8 cellular contexts compared by ENCODE assay signal in the genomic region with DNA sequence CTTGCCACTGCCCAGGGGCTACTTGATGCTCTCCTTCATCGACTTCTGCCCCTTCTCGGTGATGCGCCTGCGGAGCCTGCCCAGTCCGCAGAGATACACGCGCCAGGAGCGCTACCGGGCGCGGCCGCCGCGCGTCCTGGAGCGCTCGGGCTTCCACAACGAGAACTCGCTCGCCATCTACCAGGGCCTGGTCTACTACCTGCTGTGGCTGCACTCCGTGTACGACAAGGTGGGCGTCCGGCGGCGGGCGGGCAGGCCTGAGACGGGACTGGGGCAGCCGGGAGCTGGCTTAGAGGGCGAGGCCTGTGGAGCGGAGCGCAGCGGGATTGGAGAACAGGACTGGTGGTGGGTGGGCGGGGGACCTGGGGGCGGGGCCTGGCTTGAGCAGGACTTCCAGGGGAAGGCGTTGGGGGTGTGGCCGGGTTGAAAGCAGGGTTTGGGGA. TPM values are rescaled to one million over a fixed set of nuclear protein-coding genes. Genes with fewer than 3 reads are reported as not detected.
DNase-seq lines count a peak whose midpoint lies in the region; ATAC-seq and TF ChIP-seq lines count a peak whose summit lies in the region.

No MANE protein-coding gene starts in this region.

- peak; percentile 39 to 74 (median 54) for DNase-seq in CD4-positive, alpha-beta memory T cell
- DNase-seq in H7: peak; percentile 99
- peak; percentile 100 for DNase-seq in NCI-H2227 (lab: John Stamatoyannopoulos, UW; ENCODE audit: unreplicated experiment)
- peak; percentile 28 for DNase-seq in activated CD4-positive, alpha-beta T cell treated with anti-CD3 and anti-CD28 coated beads for 1 hour
- DNase-seq in chondrocyte (ENCODE audit: low spot score): no peak
- DNase-seq in kidney tubule cell (ENCODE audit: low spot score): peak; percentile 77
- DNase-seq in stimulated activated CD4-positive, alpha-beta T cell treated with anti-CD3 and anti-CD28 coated beads, Interleukin-15, amount 100 ng/mL, for 24 hours: peak; percentile 89

- H3K27ac Mint-ChIP-seq in CD4-positive, alpha-beta memory T cell: peak overlapping the region in 3 of 7 donors; percentile 37 to 69 (median 55)
- H3K27ac Mint-ChIP-seq in chondrocyte (ENCODE audit: unreplicated experiment): no peak overlapping the region

- CTCF ChIA-PET in CD4-positive, alpha-beta memory T cell (lab: Charles Lee; ENCODE audit: partially characterized antibody): interaction anchor here (1.1 kb wide), 1 partner anchor 13 kb away, joined by 3 read pairs; the partner anchor contains the start of gene PSMD8

- H3K4me1 Mint-ChIP-seq in CD4-positive, alpha-beta memory T cell: peaks cover 0 to 26% (median 13%) of the 10 kb centered on the region in 4 donors
- H3K4me1 Mint-ChIP-seq in chondrocyte (ENCODE audit: low read depth): peaks cover 11% of the 10 kb centered on the region

- no peaks in the 10 kb centered on the region for H3K9me3 ChIP-seq in CD4-positive, alpha-beta memory T cell (ENCODE audit: control insufficient read depth in 1 of 2, low read length in 2 of 2)

- no peaks in the 10 kb centered on the region for H3K9me3 Mint-ChIP-seq in CD4-positive, alpha-beta memory T cell
- no peaks in the 10 kb centered on the region for H3K9me3 Mint-ChIP-seq in chondrocyte (ENCODE audit: low read depth)

- peaks cover 13% of the 10 kb centered on the region for H3K4me1 ChIP-seq in CD4-positive, alpha-beta memory T cell (ENCODE audit: insufficient read depth, low read length)

- intact Hi-C loops in CD4-positive, alpha-beta memory T cell (cut with micrococcal nuclease): loop anchor here (1.0 kb wide), 1 partner anchor 13 kb away; the partner anchor contains the start of gene PSMD8

- no peak for ATAC-seq in HG03432 (IDR thresholded peaks at IDR 0.05; ENCODE audit: unreplicated experiment)

- H3K36me3 ChIP-seq in CD4-positive, alpha-beta memory T cell (ENCODE audit: insufficient read depth, low read length): no peaks in the 10 kb centered on the region
- H3K36me3 ChIP-seq in H7 (replicated peaks; ENCODE audit: control insufficient read depth, insufficient read depth, low read length): no peaks in the 10 kb centered on the region

- H3K27me3 Mint-ChIP-seq in CD4-positive, alpha-beta memory T cell: peaks cover 0 to 7% of the 10 kb centered on the region in 2 donors
- H3K27me3 Mint-ChIP-seq in chondrocyte (ENCODE audit: low read depth): peaks cover 29% of the 10 kb centered on the region

- peak; percentile 38 for TF ChIP-seq CTCF in chondrocyte (IDR thresholded peaks at IDR 0.05)

- H3K36me3 Mint-ChIP-seq in CD4-positive, alpha-beta memory T cell: no peaks in the 10 kb centered on the region
- H3K36me3 Mint-ChIP-seq in chondrocyte (ENCODE audit: low read depth): no peaks in the 10 kb centered on the region

- POLR2A ChIA-PET in CD4-positive, alpha-beta memory T cell (lab: Charles Lee; ENCODE audit: partially characterized antibody): interaction anchor here (0.7 to 3.7 kb wide), 6 partner anchors 8 to 42 kb away, joined by 3 to 28 read pairs (median 3); partner anchors contain the start of genes FAM98C and PSMD8

- H3K4me3 Mint-ChIP-seq in CD4-positive, alpha-beta memory T cell: peak overlapping the region; percentile 80 to 87 (median 86)
- H3K4me3 Mint-ChIP-seq in chondrocyte (ENCODE audit: unreplicated experiment): peak overlapping the region; percentile 78

- no peak overlapping the region for H3K27ac ChIP-seq in CD4-positive, alpha-beta memory T cell (ENCODE audit: low read depth, low read length)

- H3K27me3 ChIP-seq in CD4-positive, alpha-beta memory T cell (ENCODE audit: insufficient read depth, low read length): no peaks in the 10 kb centered on the region
- peaks cover 32% of the 10 kb centered on the region for H3K27me3 ChIP-seq in H7 (ENCODE audit: control insufficient read depth, insufficient read depth, low read length)

- H3K4me3 ChIP-seq in CD4-positive, alpha-beta memory T cell (ENCODE audit: low read length in 2 of 2): peak overlapping the region; percentile 11 to 68
- peak overlapping the region; percentile 67 for H3K4me3 ChIP-seq in H7 (ENCODE audit: insufficient read depth, low read depth, low read length)

RNA-seq across cellular contexts. Expression of gene PSMD8, which starts 12.7 kb away (rescaled TPM):
- 10 to 100 TPM; 89.6 to 90.6 TPM for total RNA-seq in CD4-positive, alpha-beta memory T cell
- polyA plus RNA-seq in CD4-positive, alpha-beta memory T cell: 100 to 1,000 TPM; 178 to 197 TPM
- 229 and 270 TPM in 2 replicates for total RNA-seq in H7 (2014; rRNA removed; shearing (Covaris generic))
- 181 to 197 TPM (median 197 TPM) in 3 replicates for total RNA-seq in chondrocyte

RNA-seq across cellular contexts. Expression of gene CATSPERG, which starts 26.0 kb away (rescaled TPM):
- total RNA-seq in CD4-positive, alpha-beta memory T cell: 10 to 100 TPM; 23.3 to 27.0 TPM
- polyA plus RNA-seq in CD4-positive, alpha-beta memory T cell: 1 to 10 TPM; 2.2 to 3.7 TPM
- 0.03 and 0.85 TPM in 2 replicates for total RNA-seq in H7 (2014; rRNA removed; shearing (Covaris generic))
- 3.9 to 7.6 TPM (median 5.3 TPM) in 3 replicates for total RNA-seq in chondrocyte

RNA-seq across cellular contexts. Expression of gene GGN, which starts 26.2 kb away (rescaled TPM):
- under 1 TPM in 1 of 2 experiments, not detected in 1; 0.15 TPM for total RNA-seq in CD4-positive, alpha-beta memory T cell
- polyA plus RNA-seq in CD4-positive, alpha-beta memory T cell: not detected
- total RNA-seq in H7 (2014; rRNA removed; shearing (Covaris generic)): 0.11 and 0.21 TPM in 2 replicates
- total RNA-seq in chondrocyte: 0.80 to 1.8 TPM (median 1.5 TPM) in 3 replicates

RNA-seq across cellular contexts. Expression of gene SPRED3, which starts 26.8 kb away (rescaled TPM):
- total RNA-seq in CD4-positive, alpha-beta memory T cell: 1 to 10 TPM; 3.0 to 3.8 TPM
- under 1 TPM in 1 of 2 donors, not detected in 1; 0.07 TPM for polyA plus RNA-seq in CD4-positive, alpha-beta memory T cell
- total RNA-seq in H7 (2014; rRNA removed; shearing (Covaris generic)): 1.6 and 4.2 TPM in 2 replicates
- 3.2 to 4.6 TPM (median 4.6 TPM) in 3 replicates for total RNA-seq in chondrocyte

RNA-seq across cellular contexts. Expression of gene FAM98C, which starts 41.2 kb away (rescaled TPM):
- total RNA-seq in CD4-positive, alpha-beta memory T cell: 10 to 100 TPM; 53.1 to 53.8 TPM
- 10 to 100 TPM; 18.2 to 22.2 TPM for polyA plus RNA-seq in CD4-positive, alpha-beta memory T cell
- 4.6 and 6.4 TPM in 2 replicates for total RNA-seq in H7 (2014; rRNA removed; shearing (Covaris generic))
- total RNA-seq in chondrocyte: 15.5 to 16.5 TPM (median 16.0 TPM) in 3 replicates
